In genomic region chr22:21967693-21968271, GRCh38 we compare ENCODE assay signal across 32 cellular contexts.
"Had no signal": no experiment of that assay in that cellular context is flagged by ENCODE, and none has a peak within 500 bp of the region (broad histone marks: within the 10 kb centered on the region; RNA-seq: fewer than 3 reads in every experiment).

No MANE protein-coding gene starts in this region.

- H3K27ac ChIP-seq: ascending aorta, VCaP had no signal

- H3K27me3 ChIP-seq: ascending aorta had no signal

- H3K9me3 ChIP-seq: ascending aorta had no signal

- ATAC-seq: activated CD4-positive, alpha-beta T cell treated with anti-CD3 and anti-CD28 coated beads for 36 hours; activated CD8-positive, alpha-beta memory T cell treated with anti-CD3 and anti-CD28 coated beads, Interleukin-2, amount 10 ng/mL, durations not matched to agents 7 days and 5 days; activated CD8-positive, alpha-beta T cell treated with anti-CD3 and anti-CD28 coated beads, Interleukin-2, amount 10 ng/mL, durations not matched to agents 7 days and 5 days; activated naive CD8-positive, alpha-beta T cell treated with anti-CD3 and anti-CD28 coated beads, Interleukin-2, amount 50 U/mL, for 24 hours; activated T-cell treated with anti-CD3 and anti-CD28 coated beads, Interleukin-2, amount 50 U/mL, for 4 hours; activated T-cell treated with anti-CD3 and anti-CD28 coated beads, Interleukin-2, amount 50 U/mL, for 72 hours; activated T-helper 17 cell treated with anti-CD3 and anti-CD28 coated beads, Interleukin-2, amount 50 U/mL, for 72 hours; T-cell had no signal

- FAIRE-seq: colon, TTC549 had no signal

- H3K4me1 ChIP-seq: ascending aorta had no signal

- DNase-seq: activated B cell treated with CpG ODN at 0.5 μM for 24 hours; activated CD4-positive, alpha-beta memory T cell treated with anti-CD3 and anti-CD28 coated beads, Interleukin-2, amount 10 ng/mL, durations not matched to agents 7 days and 5 days; activated CD4-positive, alpha-beta T cell treated with anti-CD3 and anti-CD28 coated beads for 1 hour; activated CD4-positive, alpha-beta T cell treated with anti-CD3 and anti-CD28 coated beads for 36 hours; activated CD4-positive, alpha-beta T cell treated with anti-CD3 and anti-CD28 coated beads for 48 hours; activated CD4-positive, alpha-beta T cell treated with anti-CD3 and anti-CD28 coated beads, Interleukin-2, amount 10 ng/mL, durations not matched to agents 7 days and 5 days; activated CD4-positive, alpha-beta T cell treated with anti-CD3 and anti-CD28 coated beads, Interleukin-2, amount 50 U/mL, for 48 hours; activated CD8-positive, alpha-beta memory T cell treated with anti-CD3 and anti-CD28 coated beads for 24 hours; activated CD8-positive, alpha-beta memory T cell treated with anti-CD3 and anti-CD28 coated beads, Interleukin-2, amount 10 ng/mL, durations not matched to agents 7 days and 5 days; activated CD8-positive, alpha-beta memory T cell treated with anti-CD3 and anti-CD28 coated beads, Interleukin-2, amount 50 U/mL, for 48 hours; activated CD8-positive, alpha-beta T cell treated with anti-CD3 and anti-CD28 coated beads, Interleukin-2, amount 10 ng/mL, durations not matched to agents 7 days and 5 days; activated effector memory CD4-positive, alpha-beta T cell treated with anti-CD3 and anti-CD28 coated beads, Interleukin-2, amount 50 U/mL, for 16 hours; activated gamma-delta T cell treated with Interleukin-2 at 50 U/mL for 16 hours; activated naive CD4-positive, alpha-beta T cell; activated naive CD4-positive, alpha-beta T cell treated with anti-CD3 and anti-CD28 coated beads for 36 hours; activated naive CD4-positive, alpha-beta T cell treated with anti-CD3 and anti-CD28 coated beads, Interleukin-2, amount 50 U/mL, for 16 hours; activated naive CD8-positive, alpha-beta T cell treated with anti-CD3 and anti-CD28 coated beads, Interleukin-2, amount 10 ng/mL, durations not matched to agents 7 days and 5 days; activated naive CD8-positive, alpha-beta T cell treated with anti-CD3 and anti-CD28 coated beads, Interleukin-2, amount 50 U/mL, for 24 hours; activated T-cell treated with anti-CD3 and anti-CD28 coated beads, Interleukin-2, amount 50 U/mL, for 1 hour; activated T-cell treated with anti-CD3 and anti-CD28 coated beads, Interleukin-2, amount 50 U/mL, for 4 hours; activated T-cell treated with anti-CD3 and anti-CD28 coated beads, Interleukin-2, amount 50 U/mL, for 72 hours; amygdala; anterior cingulate cortex; central memory CD4-positive, alpha-beta T cell; T-cell; T-helper 2 cell; T-helper 9 cell had no signal

- H3K4me3 ChIP-seq: ascending aorta had no signal
